ENCODE assay signal across 1 cellular context in the genomic region with DNA sequence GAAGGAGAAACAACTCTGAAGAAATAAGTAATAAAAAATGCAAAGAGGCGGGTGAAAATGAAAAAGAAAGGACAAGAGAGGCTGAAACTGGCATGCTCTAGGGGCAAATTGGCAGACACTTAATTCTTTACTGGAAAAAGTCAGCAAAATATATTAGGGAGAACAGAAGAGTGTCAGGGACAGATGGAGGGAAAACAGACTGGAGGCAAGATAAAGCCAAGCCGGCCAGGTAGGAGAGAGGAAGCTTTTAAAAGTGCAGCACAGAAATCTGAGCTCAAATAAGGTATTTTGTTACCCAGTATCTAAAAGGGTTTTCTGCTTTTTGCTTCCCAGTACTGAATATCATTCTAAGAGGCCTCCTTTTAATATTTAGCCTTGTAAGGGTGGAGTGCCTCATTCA.
TF ChIP-seq lines count a peak whose summit lies in the region.

No MANE protein-coding gene starts in this region.

TF ChIP-seq in WTC11, 78 proteins besides CTCF, POLR2A, EP300 and RAD21 (continued from another document):
- TF ChIP-seq, protein P1, sequence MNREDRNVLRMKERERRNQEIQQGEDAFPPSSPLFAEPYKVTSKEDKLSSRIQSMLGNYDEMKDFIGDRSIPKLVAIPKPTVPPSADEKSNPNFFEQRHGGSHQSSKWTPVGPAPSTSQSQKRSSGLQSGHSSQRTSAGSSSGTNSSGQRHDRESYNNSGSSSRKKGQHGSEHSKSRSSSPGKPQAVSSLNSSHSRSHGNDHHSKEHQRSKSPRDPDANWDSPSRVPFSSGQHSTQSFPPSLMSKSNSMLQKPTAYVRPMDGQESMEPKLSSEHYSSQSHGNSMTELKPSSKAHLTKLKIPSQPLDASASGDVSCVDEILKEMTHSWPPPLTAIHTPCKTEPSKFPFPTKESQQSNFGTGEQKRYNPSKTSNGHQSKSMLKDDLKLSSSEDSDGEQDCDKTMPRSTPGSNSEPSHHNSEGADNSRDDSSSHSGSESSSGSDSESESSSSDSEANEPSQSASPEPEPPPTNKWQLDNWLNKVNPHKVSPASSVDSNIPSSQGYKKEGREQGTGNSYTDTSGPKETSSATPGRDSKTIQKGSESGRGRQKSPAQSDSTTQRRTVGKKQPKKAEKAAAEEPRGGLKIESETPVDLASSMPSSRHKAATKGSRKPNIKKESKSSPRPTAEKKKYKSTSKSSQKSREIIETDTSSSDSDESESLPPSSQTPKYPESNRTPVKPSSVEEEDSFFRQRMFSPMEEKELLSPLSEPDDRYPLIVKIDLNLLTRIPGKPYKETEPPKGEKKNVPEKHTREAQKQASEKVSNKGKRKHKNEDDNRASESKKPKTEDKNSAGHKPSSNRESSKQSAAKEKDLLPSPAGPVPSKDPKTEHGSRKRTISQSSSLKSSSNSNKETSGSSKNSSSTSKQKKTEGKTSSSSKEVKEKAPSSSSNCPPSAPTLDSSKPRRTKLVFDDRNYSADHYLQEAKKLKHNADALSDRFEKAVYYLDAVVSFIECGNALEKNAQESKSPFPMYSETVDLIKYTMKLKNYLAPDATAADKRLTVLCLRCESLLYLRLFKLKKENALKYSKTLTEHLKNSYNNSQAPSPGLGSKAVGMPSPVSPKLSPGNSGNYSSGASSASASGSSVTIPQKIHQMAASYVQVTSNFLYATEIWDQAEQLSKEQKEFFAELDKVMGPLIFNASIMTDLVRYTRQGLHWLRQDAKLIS (CRISPR knock-in tag; IDR thresholded peaks at IDR 0.05; ENCODE audit: borderline replicate concordance) = no peak
- TF ChIP-seq CREM (CRISPR knock-in tag; IDR thresholded peaks at IDR 0.05) = no peak
- TF ChIP-seq ZNF219 (CRISPR knock-in tag; IDR thresholded peaks at IDR 0.05; ENCODE audit: borderline replicate concordance) = no peak
- no peak for TF ChIP-seq ZNF138 (CRISPR knock-in tag; conservative IDR thresholded peaks at IDR 0.05)
- TF ChIP-seq NFATC4 (CRISPR knock-in tag; IDR thresholded peaks at IDR 0.05) = no peak
- no peak for TF ChIP-seq NFE2L1 (CRISPR knock-in tag; IDR thresholded peaks at IDR 0.05)
- no peak for TF ChIP-seq ZNF396 (CRISPR knock-in tag; IDR thresholded peaks at IDR 0.05; ENCODE audit: borderline replicate concordance)
- no peak for TF ChIP-seq IRF2 (CRISPR knock-in tag; IDR thresholded peaks at IDR 0.05; ENCODE audit: borderline replicate concordance, low read depth)
- no peak for TF ChIP-seq TCF7 (CRISPR knock-in tag; IDR thresholded peaks at IDR 0.05; ENCODE audit: low read depth)
- TF ChIP-seq ATF1 (CRISPR knock-in tag; IDR thresholded peaks at IDR 0.05) = no peak
- TF ChIP-seq, protein P2, sequence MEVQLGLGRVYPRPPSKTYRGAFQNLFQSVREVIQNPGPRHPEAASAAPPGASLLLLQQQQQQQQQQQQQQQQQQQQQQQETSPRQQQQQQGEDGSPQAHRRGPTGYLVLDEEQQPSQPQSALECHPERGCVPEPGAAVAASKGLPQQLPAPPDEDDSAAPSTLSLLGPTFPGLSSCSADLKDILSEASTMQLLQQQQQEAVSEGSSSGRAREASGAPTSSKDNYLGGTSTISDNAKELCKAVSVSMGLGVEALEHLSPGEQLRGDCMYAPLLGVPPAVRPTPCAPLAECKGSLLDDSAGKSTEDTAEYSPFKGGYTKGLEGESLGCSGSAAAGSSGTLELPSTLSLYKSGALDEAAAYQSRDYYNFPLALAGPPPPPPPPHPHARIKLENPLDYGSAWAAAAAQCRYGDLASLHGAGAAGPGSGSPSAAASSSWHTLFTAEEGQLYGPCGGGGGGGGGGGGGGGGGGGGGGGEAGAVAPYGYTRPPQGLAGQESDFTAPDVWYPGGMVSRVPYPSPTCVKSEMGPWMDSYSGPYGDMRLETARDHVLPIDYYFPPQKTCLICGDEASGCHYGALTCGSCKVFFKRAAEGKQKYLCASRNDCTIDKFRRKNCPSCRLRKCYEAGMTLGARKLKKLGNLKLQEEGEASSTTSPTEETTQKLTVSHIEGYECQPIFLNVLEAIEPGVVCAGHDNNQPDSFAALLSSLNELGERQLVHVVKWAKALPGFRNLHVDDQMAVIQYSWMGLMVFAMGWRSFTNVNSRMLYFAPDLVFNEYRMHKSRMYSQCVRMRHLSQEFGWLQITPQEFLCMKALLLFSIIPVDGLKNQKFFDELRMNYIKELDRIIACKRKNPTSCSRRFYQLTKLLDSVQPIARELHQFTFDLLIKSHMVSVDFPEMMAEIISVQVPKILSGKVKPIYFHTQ (CRISPR knock-in tag; IDR thresholded peaks at IDR 0.05) = no peak
- TF ChIP-seq, protein P3, sequence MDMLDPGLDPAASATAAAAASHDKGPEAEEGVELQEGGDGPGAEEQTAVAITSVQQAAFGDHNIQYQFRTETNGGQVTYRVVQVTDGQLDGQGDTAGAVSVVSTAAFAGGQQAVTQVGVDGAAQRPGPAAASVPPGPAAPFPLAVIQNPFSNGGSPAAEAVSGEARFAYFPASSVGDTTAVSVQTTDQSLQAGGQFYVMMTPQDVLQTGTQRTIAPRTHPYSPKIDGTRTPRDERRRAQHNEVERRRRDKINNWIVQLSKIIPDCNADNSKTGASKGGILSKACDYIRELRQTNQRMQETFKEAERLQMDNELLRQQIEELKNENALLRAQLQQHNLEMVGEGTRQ (CRISPR knock-in tag; IDR thresholded peaks at IDR 0.05) = no peak
